8 cellular contexts compared by ENCODE assay signal in genomic region chr11:405976-406795, GRCh38. TPM values are rescaled to one million over a fixed set of nuclear protein-coding genes. Genes with fewer than 3 reads are reported as not detected.
DNase-seq lines count a peak whose midpoint lies in the region; ATAC-seq and TF ChIP-seq lines count a peak whose summit lies in the region.

No MANE protein-coding gene starts in this region.

- H3K36me3 ChIP-seq in CD8-positive, alpha-beta memory T cell (ENCODE audit: insufficient read depth, low read length): no peaks in the 10 kb centered on the region
- peaks cover 0 to 18% (median 0%) of the 10 kb centered on the region in 3 donors for H3K36me3 ChIP-seq in Peyer's patch
- H3K36me3 ChIP-seq in cardiac muscle cell: no peaks in the 10 kb centered on the region
- H3K36me3 ChIP-seq in psoas muscle (ENCODE audit: insufficient read depth in 1 of 2, low read depth in 1 of 2): no peaks in the 10 kb centered on the region

- H3K27ac Mint-ChIP-seq in CD8-positive, alpha-beta memory T cell: peak overlapping the region in 5 of 8 donors; percentile 34 to 79 (median 60)

- CTCF ChIA-PET in CD8-positive, alpha-beta memory T cell (lab: Charles Lee): interaction anchor here (0.6 to 10.3 kb wide), 12 partner anchors 10 to 158 kb away, joined by 3 to 158 read pairs (median 4); partner anchors contain the start of genes ANO9, PTDSS2 and SIGIRR

- intact Hi-C loops in psoas muscle (cut with DNase I): no loop called here

- H3K9me3 Mint-ChIP-seq in CD8-positive, alpha-beta memory T cell: no peaks in the 10 kb centered on the region

- peaks cover 20% of the 10 kb centered on the region for H3K4me1 ChIP-seq in CD8-positive, alpha-beta memory T cell (ENCODE audit: insufficient read depth, low read length)
- H3K4me1 ChIP-seq in Peyer's patch (peaks cover 5 to 20% (median 10%) of the 10 kb centered on the region in 4 donors), cardiac muscle cell (ENCODE audit: low read depth) (no peaks in the 10 kb centered on the region), psoas muscle (peaks cover 8% of the 10 kb centered on the region)

- TF ChIP-seq POLR2A in Peyer's patch (IDR thresholded peaks at IDR 0.05): no peak

- ATAC-seq in psoas muscle: peak; percentile 5 to 25 (median 9)
- ATAC-seq in GM21447 (IDR thresholded peaks at IDR 0.05; ENCODE audit: unreplicated experiment): no peak

- peaks cover 0 to 32% (median 12%) of the 10 kb centered on the region in 3 donors for H3K4me1 Mint-ChIP-seq in CD8-positive, alpha-beta memory T cell

- H3K27ac ChIP-seq in CD8-positive, alpha-beta memory T cell (ENCODE audit: low read depth, low read length): peak overlapping the region; percentile 70
- H3K27ac ChIP-seq in Peyer's patch: peak overlapping the region; percentile 83 to 88 (median 88)
- H3K27ac ChIP-seq in cardiac muscle cell: no peak overlapping the region
- peak overlapping the region; percentile 66 for H3K27ac ChIP-seq in psoas muscle

- peak overlapping the region in 2 of 7 donors; percentile 29 to 61 for H3K4me3 Mint-ChIP-seq in CD8-positive, alpha-beta memory T cell

- TF ChIP-seq CTCF in Peyer's patch (IDR thresholded peaks at IDR 0.05): no peak
- no peak for TF ChIP-seq CTCF in cardiac muscle cell (IDR thresholded peaks at IDR 0.05; ENCODE audit: low read depth, low read length)
- TF ChIP-seq CTCF in psoas muscle (IDR thresholded peaks at IDR 0.05): no peak

- H3K36me3 Mint-ChIP-seq in CD8-positive, alpha-beta memory T cell: peaks cover 0 to 18% (median 0%) of the 10 kb centered on the region in 3 donors

- H3K4me3 ChIP-seq in CD8-positive, alpha-beta memory T cell (ENCODE audit: low read length): peak overlapping the region; percentile 43
- H3K4me3 ChIP-seq in Peyer's patch: peak overlapping the region; percentile 49 to 65 (median 55)
- peak overlapping the region; percentile 30 for H3K4me3 ChIP-seq in cardiac muscle cell
- H3K4me3 ChIP-seq in psoas muscle: peak overlapping the region; percentile 74

- H3K27me3 ChIP-seq in CD8-positive, alpha-beta memory T cell (ENCODE audit: insufficient read depth, low read length, poor library complexity, severe bottlenecking): no peaks in the 10 kb centered on the region
- no peaks in the 10 kb centered on the region for H3K27me3 ChIP-seq in Peyer's patch
- no peaks in the 10 kb centered on the region for H3K27me3 ChIP-seq in cardiac muscle cell
- peaks cover 0 to 25% (median 0%) of the 10 kb centered on the region in 3 donors for H3K27me3 ChIP-seq in psoas muscle (ENCODE audit: insufficient read depth in 3 of 3, low read length in 2 of 3)

- H3K9me3 ChIP-seq in CD8-positive, alpha-beta memory T cell (ENCODE audit: low read length): no peaks in the 10 kb centered on the region
- H3K9me3 ChIP-seq in Peyer's patch (no peaks in the 10 kb centered on the region), cardiac muscle cell (ENCODE audit: low read depth) (no peaks in the 10 kb centered on the region), psoas muscle (no peaks in the 10 kb centered on the region)

- no peaks in the 10 kb centered on the region for H3K27me3 Mint-ChIP-seq in CD8-positive, alpha-beta memory T cell

- POLR2A ChIA-PET in CD8-positive, alpha-beta memory T cell (lab: Charles Lee): interaction anchor here (0.6 to 3.3 kb wide), 15 partner anchors 9 to 289 kb away, joined by 3 to 62 read pairs (median 9); partner anchors contain the start of genes ANO9, BET1L, DEAF1 and HRAS

- peak in 1 of 5 donors; percentile 62 for DNase-seq in CD8-positive, alpha-beta memory T cell
- DNase-seq in Peyer's patch (peak in 2 of 3 donors; percentile 57 to 58), cardiac muscle cell (ENCODE audit: low read depth in 1 of 2, low spot score in 1 of 2) (no peak), psoas muscle (peak in 1 of 2 donors; percentile 68), NCI-H524 treated with DMSO at 0.1 percent for 48 hours (lab: John Stamatoyannopoulos, UW) (no peak), NCI-H1930 (lab: John Stamatoyannopoulos, UW) (no peak), T-helper 9 cell (no peak)

- 55 to 67% (median 61%) methylated on average over 43 to 44 of the region's 44 CpGs for WGBS in psoas muscle, 3 donors

RNA-seq across cellular contexts. Expression of gene SIGIRR, which starts 8.6 kb away (rescaled TPM):
- 10 to 100 TPM; 54.2 to 59.4 TPM for total RNA-seq in CD8-positive, alpha-beta memory T cell
- polyA plus RNA-seq in CD8-positive, alpha-beta memory T cell: 267 TPM
- total RNA-seq in Peyer's patch (100 to 1,000 TPM in 3 of 4 donors, 10 to 100 TPM in 1; 82.3 to 143 (median 111) TPM), cardiac muscle cell (45.6 and 69.5 TPM in 2 replicates), psoas muscle (10 to 100 TPM in 3 of 4 donors, 1 to 10 TPM in 1; 9.9 to 15.9 (median 10.8) TPM)
- polyA plus RNA-seq in cardiac muscle cell (35.7 and 46.8 TPM in 2 replicates), psoas muscle (10 to 100 TPM; 19.2 to 28.1 (median 20.3) TPM)

RNA-seq across cellular contexts. Expression of gene PKP3, which starts 12.2 kb away (rescaled TPM):
- not detected for total RNA-seq in CD8-positive, alpha-beta memory T cell
- 1.1 TPM for polyA plus RNA-seq in CD8-positive, alpha-beta memory T cell
- total RNA-seq in Peyer's patch (100 to 1,000 TPM in 3 of 4 donors, 10 to 100 TPM in 1; 95.7 to 254 (median 202) TPM), cardiac muscle cell (0.09 and 0.70 TPM in 2 replicates), psoas muscle (under 1 TPM in 3 of 4 donors, not detected in 1; 0.15 to 0.75 (median 0.25) TPM)
- polyA plus RNA-seq in cardiac muscle cell (0.57 TPM in 1 of 2 replicates, not detected in the other), psoas muscle (under 1 TPM in 2 of 3 donors, not detected in 1; 0.10 to 0.13 TPM)

RNA-seq across cellular contexts. Expression of gene ANO9, which starts 35.6 kb away (rescaled TPM):
- 10 to 100 TPM; 25.3 to 26.4 TPM for total RNA-seq in CD8-positive, alpha-beta memory T cell
- polyA plus RNA-seq in CD8-positive, alpha-beta memory T cell: 12.2 TPM
- total RNA-seq in Peyer's patch (100 to 1,000 TPM; 161 to 474 (median 254) TPM), cardiac muscle cell (0.51 TPM in 1 of 2 replicates, not detected in the other), psoas muscle (under 1 TPM in 3 of 4 donors, not detected in 1; 0.09 to 0.59 (median 0.46) TPM)
- polyA plus RNA-seq in cardiac muscle cell (0.23 and 1.2 TPM in 2 replicates), psoas muscle (under 1 TPM; 0.10 to 0.15 (median 0.10) TPM)

RNA-seq across cellular contexts. Expression of gene B4GALNT4, which starts 36.9 kb away (rescaled TPM):
- under 1 TPM; 0.47 to 0.81 TPM for total RNA-seq in CD8-positive, alpha-beta memory T cell
- 0.31 TPM for polyA plus RNA-seq in CD8-positive, alpha-beta memory T cell
- total RNA-seq in Peyer's patch (10 to 100 TPM in 2 of 4 donors, 1 to 10 TPM in 2; 2.5 to 36.3 (median 9.3) TPM), cardiac muscle cell (77.4 and 94.4 TPM in 2 replicates), psoas muscle (under 1 TPM in 3 of 4 donors, not detected in 1; 0.06 to 0.12 (median 0.06) TPM)
- polyA plus RNA-seq in cardiac muscle cell (35.8 and 44.1 TPM in 2 replicates), psoas muscle (under 1 TPM; 0.04 to 0.27 (median 0.05) TPM)

RNA-seq across cellular contexts. Expression of gene PTDSS2, which starts 43.9 kb away (rescaled TPM):
- 10 to 100 TPM; 26.2 to 28.4 TPM for total RNA-seq in CD8-positive, alpha-beta memory T cell
- 11.5 TPM for polyA plus RNA-seq in CD8-positive, alpha-beta memory T cell
- 10 to 100 TPM; 21.0 to 42.7 (median 31.7) TPM for total RNA-seq in Peyer's patch
- 178 and 202 TPM in 2 replicates for total RNA-seq in cardiac muscle cell
- polyA plus RNA-seq in cardiac muscle cell: 69.6 and 83.1 TPM in 2 replicates
- 10 to 100 TPM; 15.8 to 21.1 (median 20.3) TPM for total RNA-seq in psoas muscle
- 10 to 100 TPM; 11.8 to 26.0 (median 15.4) TPM for polyA plus RNA-seq in psoas muscle

Comparison
In these comparisons a context has a peak if more than half of its experiments do, and no peak if none do; other contexts are left out.
1. DNase-seq: peak in Peyer's patch (2 of 3); none in cardiac muscle cell (0 of 2), NCI-H524 treated with DMSO at 0.1 percent for 48 hours (single experiment), NCI-H1930 (0 of 2) and T-helper 9 cell (single experiment).
2. RNA of gene PKP3, which starts 12.2 kb away (total RNA-seq): 95.7 to 254 TPM in Peyer's patch; 0.15 to 0.75 TPM in psoas muscle, not detected in CD8-positive, alpha-beta memory T cell and 0.09 to 0.70 TPM in cardiac muscle cell; every median in the first group is over 10 times any median in the second.
3. RNA of gene ANO9, which starts 35.6 kb away (total RNA-seq): 161 to 474 TPM in Peyer's patch and 25.3 to 26.4 TPM in CD8-positive, alpha-beta memory T cell; 0.51 TPM in cardiac muscle cell and 0.09 to 0.59 TPM in psoas muscle; every median in the first group is over 10 times any median in the second.
4. Peak in every context shown above with its lines, with median percentiles within 50 percentile points of each other: H3K4me3 ChIP-seq.